Comparison of ENCODE assay signal across 26 cellular contexts in the genomic region with DNA sequence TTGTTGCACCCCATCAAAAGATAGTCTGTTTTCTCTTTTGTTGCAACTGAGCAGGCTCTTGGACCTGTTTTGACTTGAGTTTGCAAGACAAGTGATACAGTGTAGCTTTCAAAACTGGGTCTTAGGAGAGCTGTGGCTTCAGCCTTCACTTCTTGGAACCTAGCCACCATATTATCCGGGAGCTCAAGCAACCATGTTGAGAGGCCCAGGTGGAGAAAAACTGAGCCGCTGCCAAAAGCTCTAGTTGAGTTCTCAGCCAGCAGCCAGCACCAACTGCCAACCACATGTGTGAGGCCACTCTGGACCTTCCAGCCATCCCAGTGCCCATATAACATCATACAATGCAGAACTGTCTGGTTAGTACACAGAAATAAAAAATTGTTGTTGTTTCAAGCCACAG. TPM values are rescaled to one million over a fixed set of nuclear protein-coding genes. Genes with fewer than 3 reads are reported as not detected.
DNase-seq lines count a peak whose midpoint lies in the region; ATAC-seq and FAIRE-seq lines count a peak whose summit lies in the region.
"Had no signal": no experiment of that assay in that cellular context is flagged by ENCODE, and none has a peak within 500 bp of the region (broad histone marks: within the 10 kb centered on the region; RNA-seq: fewer than 3 reads in every experiment).

No MANE protein-coding gene starts in this region.

- peak; percentile 91 for DNase-seq in DMS 273 treated with DMSO at 0.1 percent for 48 hours (lab: John Stamatoyannopoulos, UW)
- peak; percentile 68 for DNase-seq in NCI-H1092 (lab: John Stamatoyannopoulos, UW)
- DNase-seq in NCI-H446 treated with DMSO at 0.1 percent for 48 hours (lab: John Stamatoyannopoulos, UW), result peak; percentile 80
- DNase-seq in cerebellum (ENCODE audit: low spot score), result peak; percentile 31
- no peak for DNase-seq in RCC 7860 (ENCODE audit: low spot score)
- DNase-seq in COLO829 (ENCODE audit: low spot score), result no peak
- DNase-seq: activated CD4-positive, alpha-beta T cell treated with anti-CD3 and anti-CD28 coated beads, Interleukin-2, amount 50 U/mL, for 1 hour; activated CD8-positive, alpha-beta memory T cell treated with anti-CD3 and anti-CD28 coated beads, Interleukin-2, amount 10 ng/mL, durations not matched to agents 7 days and 5 days; activated naive CD4-positive, alpha-beta T cell treated with anti-CD3 and anti-CD28 coated beads, Interleukin-2, amount 10 ng/mL, durations not matched to agents 7 days and 5 days; activated T-cell treated with anti-CD3 and anti-CD28 coated beads, Interleukin-2, amount 50 U/mL, for 72 hours; cortex of kidney; endodermal cell; NCI-H1417 treated with DMSO at 0.1 percent for 48 hours; NK-92 treated with Interleukin-12 subunit alpha and Interleukin-12 subunit beta, amount 100 ng/mL, for 24 hours; WERI-Rb-1 had no signal

- peaks cover 3% of the 10 kb centered on the region for H3K9me3 Mint-ChIP-seq in stimulated activated memory B cell treated with anti-CD40 and anti-IgM and Interleukin-4, amounts not matched to agents 10 μg/mL and 1 μg/mL and 100 μg/mL, for 72 hours
- H3K9me3 Mint-ChIP-seq: activated naive CD4-positive, alpha-beta T cell treated with anti-CD3 and anti-CD28 coated beads, Interleukin-2, amount 10 ng/mL, durations not matched to agents 7 days and 5 days; activated T-cell treated with anti-CD3 and anti-CD28 coated beads, Interleukin-2, amount 50 U/mL, for 72 hours; endodermal cell; mesothelial cell of epicardium; natural killer cell treated with Interleukin-12 subunit alpha and Interleukin-12 subunit beta and Interleukin-15 and Interleukin-18, amount 100 ng/mL, for 72 hours; stimulated activated effector memory CD8-positive, alpha-beta T cell treated with anti-CD3 and anti-CD28 coated beads, Interleukin-12 subunit alpha, Interleukin-12 subunit beta, amount 100 ng/mL, for 72 hours had no signal

- no peak overlapping the region for H3K4me3 Mint-ChIP-seq in stimulated activated memory B cell treated with anti-CD40 and anti-IgM and Interleukin-4, amounts not matched to agents 10 μg/mL and 1 μg/mL and 100 μg/mL, for 72 hours
- H3K4me3 Mint-ChIP-seq: activated CD8-positive, alpha-beta memory T cell treated with anti-CD3 and anti-CD28 coated beads, Interleukin-2, amount 10 ng/mL, durations not matched to agents 7 days and 5 days; activated naive CD4-positive, alpha-beta T cell treated with anti-CD3 and anti-CD28 coated beads, Interleukin-2, amount 10 ng/mL, durations not matched to agents 7 days and 5 days; activated T-cell treated with anti-CD3 and anti-CD28 coated beads, Interleukin-2, amount 50 U/mL, for 72 hours; B cell; endodermal cell; mesothelial cell of epicardium; natural killer cell treated with Interleukin-12 subunit alpha and Interleukin-12 subunit beta and Interleukin-15 and Interleukin-18, amount 100 ng/mL, for 72 hours; stimulated activated effector memory CD8-positive, alpha-beta T cell treated with anti-CD3 and anti-CD28 coated beads, Interleukin-12 subunit alpha, Interleukin-12 subunit beta, amount 100 ng/mL, for 72 hours had no signal

- peaks cover 15% of the 10 kb centered on the region for H3K27me3 Mint-ChIP-seq in stimulated activated memory B cell treated with anti-CD40 and anti-IgM and Interleukin-4, amounts not matched to agents 10 μg/mL and 1 μg/mL and 100 μg/mL, for 72 hours

- ATAC-seq in HG02763 (IDR thresholded peaks at IDR 0.05; ENCODE audit: unreplicated experiment), result no peak
- no peak for ATAC-seq in stimulated activated memory B cell treated with anti-CD40 and anti-IgM and Interleukin-4, amounts not matched to agents 10 μg/mL and 1 μg/mL and 100 μg/mL, for 72 hours
- ATAC-seq: A549; activated CD8-positive, alpha-beta memory T cell treated with anti-CD3 and anti-CD28 coated beads, Interleukin-2, amount 10 ng/mL, durations not matched to agents 7 days and 5 days; activated T-cell treated with anti-CD3 and anti-CD28 coated beads, Interleukin-2, amount 50 U/mL, for 72 hours; gastroesophageal sphincter; SK-N-SH treated with all-trans-retinoic acid at 6 μM for 48 hours had no signal

- peaks cover 20% of the 10 kb centered on the region for H3K4me1 Mint-ChIP-seq in stimulated activated memory B cell treated with anti-CD40 and anti-IgM and Interleukin-4, amounts not matched to agents 10 μg/mL and 1 μg/mL and 100 μg/mL, for 72 hours

- no peaks in the 10 kb centered on the region for H3K36me3 Mint-ChIP-seq in stimulated activated memory B cell treated with anti-CD40 and anti-IgM and Interleukin-4, amounts not matched to agents 10 μg/mL and 1 μg/mL and 100 μg/mL, for 72 hours
- H3K36me3 Mint-ChIP-seq: activated CD8-positive, alpha-beta memory T cell treated with anti-CD3 and anti-CD28 coated beads, Interleukin-2, amount 10 ng/mL, durations not matched to agents 7 days and 5 days; activated naive CD4-positive, alpha-beta T cell treated with anti-CD3 and anti-CD28 coated beads, Interleukin-2, amount 10 ng/mL, durations not matched to agents 7 days and 5 days; mesothelial cell of epicardium; natural killer cell treated with Interleukin-12 subunit alpha and Interleukin-12 subunit beta and Interleukin-15 and Interleukin-18, amount 100 ng/mL, for 72 hours; stimulated activated effector memory CD8-positive, alpha-beta T cell treated with anti-CD3 and anti-CD28 coated beads, Interleukin-12 subunit alpha, Interleukin-12 subunit beta, amount 100 ng/mL, for 72 hours had no signal

- H3K27ac Mint-ChIP-seq in stimulated activated memory B cell treated with anti-CD40 and anti-IgM and Interleukin-4, amounts not matched to agents 10 μg/mL and 1 μg/mL and 100 μg/mL, for 72 hours, result no peak overlapping the region
- H3K27ac Mint-ChIP-seq: activated CD8-positive, alpha-beta memory T cell treated with anti-CD3 and anti-CD28 coated beads, Interleukin-2, amount 10 ng/mL, durations not matched to agents 7 days and 5 days; activated naive CD4-positive, alpha-beta T cell treated with anti-CD3 and anti-CD28 coated beads, Interleukin-2, amount 10 ng/mL, durations not matched to agents 7 days and 5 days; activated T-cell treated with anti-CD3 and anti-CD28 coated beads, Interleukin-2, amount 50 U/mL, for 72 hours; B cell; endodermal cell; mesothelial cell of epicardium; natural killer cell treated with Interleukin-12 subunit alpha and Interleukin-12 subunit beta and Interleukin-15 and Interleukin-18, amount 100 ng/mL, for 72 hours; stimulated activated effector memory CD8-positive, alpha-beta T cell treated with anti-CD3 and anti-CD28 coated beads, Interleukin-12 subunit alpha, Interleukin-12 subunit beta, amount 100 ng/mL, for 72 hours had no signal

- no peak for FAIRE-seq in RCC 7860 (lab: Jason Lieb, UNC)
- FAIRE-seq: A549, islet of Langerhans, urothelium cell line had no signal

RNA-seq across cellular contexts. Expression of gene CACNB4, which starts 5.4 kb away (rescaled TPM):
- total RNA-seq in cerebellum, result 75.6 TPM

Comparison
In these comparisons a context has a peak if more than half of its experiments do, and no peak if none do; other contexts are left out.
1. DNase-seq: peak in DMS 273 treated with DMSO at 0.1 percent for 48 hours (single experiment), NCI-H1092 (single experiment), NCI-H446 treated with DMSO at 0.1 percent for 48 hours (single experiment) and cerebellum (single experiment); none in RCC 7860 (single experiment) and COLO829 (single experiment).